ENCODE assay signal across 9 cellular contexts in genomic region chr1:6438047-6438525, GRCh38. TPM values are rescaled to one million over a fixed set of nuclear protein-coding genes. Genes with fewer than 3 reads are reported as not detected.
A peak's percentile ranks its signal among the peaks of the same experiment; 100 is the strongest.
DNase-seq lines count a peak whose midpoint lies in the region; ATAC-seq and TF ChIP-seq lines count a peak whose summit lies in the region.
"Had no signal": no experiment of that assay in that cellular context is flagged by ENCODE, and none has a peak within 500 bp of the region (broad histone marks: within the 10 kb centered on the region; RNA-seq: fewer than 3 reads in every experiment).

No MANE protein-coding gene starts in this region.

- no peaks in the 10 kb centered on the region for H3K9me3 ChIP-seq in breast epithelium

- intact Hi-C loops in breast epithelium (cut with DNase I; ENCODE audit: low total_unique reads), result no loop called here
- intact Hi-C loops in left colon (cut with DNase I, micrococcal nuclease), result no loop called here

- DNase-seq in AG08395 (ENCODE audit: low spot score) (peak; percentile 77), NCI-H2081 treated with DMSO at 0.1 percent for 48 hours (lab: John Stamatoyannopoulos, UW) (peak; percentile 42), breast epithelium (ENCODE audit: low spot score in 2 of 2) (peak in 1 of 2 donors; percentile 54), left colon (peak in 1 of 2 donors; percentile 71), MV-4-11 (lab: John Stamatoyannopoulos, UW) (no peak)
- DNase-seq in stimulated activated CD4-positive, alpha-beta T cell treated with anti-CD3 and anti-CD28 coated beads, Interleukin-4, amount 100 ng/mL, for 48 hours (ENCODE audit: low read depth in 2 of 2), result peak; percentile 61 to 70

- no peaks in the 10 kb centered on the region for H3K4me1 ChIP-seq in breast epithelium

- peak; percentile 56 for ATAC-seq in GM19351 (IDR thresholded peaks at IDR 0.05; ENCODE audit: unreplicated experiment)
- peak; percentile 43 for ATAC-seq in left colon

- H3K27me3 ChIP-seq in breast epithelium, result peaks cover 0 to 6% of the 10 kb centered on the region in 2 donors

- H3K4me3 ChIP-seq in WI38 (ENCODE audit: low read depth, low read length) (no peak overlapping the region), breast epithelium (no peak overlapping the region)

- TF ChIP-seq POLR2A in breast epithelium (IDR thresholded peaks at IDR 0.05), result no peak

- H3K27ac ChIP-seq in breast epithelium, result no peak overlapping the region

- peak; percentile 94 for TF ChIP-seq CTCF in WI38 (IDR thresholded peaks at IDR 0.05; ENCODE audit: low read depth, low read length)
- TF ChIP-seq CTCF in breast epithelium (IDR thresholded peaks at IDR 0.05), result peak; percentile 85 to 90 (median 86)

- no peaks in the 10 kb centered on the region for H3K36me3 ChIP-seq in breast epithelium

RNA-seq across cellular contexts. Expression of gene ESPN, which starts 13.5 kb away (rescaled TPM):
- 10 to 100 TPM in 2 of 3 donors, not detected in 1; 10.8 to 11.1 TPM for total RNA-seq in breast epithelium
- 100 to 1,000 TPM; 100 to 152 TPM for total RNA-seq in left colon

RNA-seq across cellular contexts. Expression of gene HES2, which starts 18.4 kb away (rescaled TPM):
- total RNA-seq in breast epithelium (1 to 10 TPM in 2 of 3 donors, not detected in 1; 3.4 to 3.6 TPM), left colon (10 to 100 TPM; 29.4 to 34.0 TPM)
- total RNA-seq: mononuclear cell had no signal

RNA-seq across cellular contexts. Expression of gene TNFRSF25, which starts 27.9 kb away (rescaled TPM):
- total RNA-seq in breast epithelium (10 to 100 TPM in 2 of 3 donors, 1 to 10 TPM in 1; 3.8 to 13.1 (median 12.4) TPM), left colon (10 to 100 TPM; 21.7 to 71.9 TPM)

RNA-seq across cellular contexts. Expression of gene ACOT7, which starts 44.5 kb away (rescaled TPM):
- total RNA-seq in breast epithelium (10 to 100 TPM in 2 of 3 donors, 1 to 10 TPM in 1; 9.4 to 12.8 (median 11.5) TPM), left colon (10 to 100 TPM; 50.4 to 58.0 TPM)

RNA-seq across cellular contexts. Expression of gene PLEKHG5, which starts 53.4 kb away (rescaled TPM):
- total RNA-seq in breast epithelium (10 to 100 TPM in 2 of 3 donors, 1 to 10 TPM in 1; 7.0 to 12.0 (median 11.8) TPM), left colon (10 to 100 TPM; 14.1 to 22.3 TPM)

Comparison
In these comparisons a context has a peak if more than half of its experiments do, and no peak if none do; other contexts are left out.
1. RNA of gene ESPN, which starts 13.5 kb away (total RNA-seq): 100 to 152 TPM in left colon; 10.8 to 11.1 TPM in breast epithelium; every median in the first group is over 4 times any median in the second.
2. RNA of gene HES2, which starts 18.4 kb away (total RNA-seq): 29.4 to 34.0 TPM in left colon; 3.4 to 3.6 TPM in breast epithelium; every median in the first group is over 4 times any median in the second.